ENCODE assay signal across 19 cellular contexts in genomic region chr20:19543114-19543513, GRCh38.
DNase-seq lines count a peak whose midpoint lies in the region; ATAC-seq and TF ChIP-seq lines count a peak whose summit lies in the region.
"Had no signal": no experiment of that assay in that cellular context is flagged by ENCODE, and none has a peak within 500 bp of the region (broad histone marks: within the 10 kb centered on the region; RNA-seq: fewer than 3 reads in every experiment).

No MANE protein-coding gene starts in this region.

- H3K36me3 ChIP-seq in naive thymus-derived CD4-positive, alpha-beta T cell (ENCODE audit: control insufficient read depth in 2 of 3, insufficient read depth in 3 of 3, low read length in 3 of 3): no peaks in the 10 kb centered on the region
- H3K36me3 ChIP-seq in right lobe of liver: no peaks in the 10 kb centered on the region
- H3K36me3 ChIP-seq: HAP-1 had no signal

- peak; percentile 35 to 38 for ATAC-seq in activated T-cell treated with anti-CD3 and anti-CD28 coated beads, Interleukin-2, amount 50 U/mL, for 72 hours (replicated peaks in 1 of 2)
- ATAC-seq in naive thymus-derived CD4-positive, alpha-beta T cell: no peak
- ATAC-seq in right lobe of liver: no peak

- H3K9me3 Mint-ChIP-seq in activated T-cell treated with anti-CD3 and anti-CD28 coated beads, Interleukin-2, amount 50 U/mL, for 72 hours: no peaks in the 10 kb centered on the region
- H3K9me3 Mint-ChIP-seq in T-helper 2 cell treated with Interferon-gamma antibody and Interleukin-4, amounts not matched to agents 5 μg/mL and 100 μg/mL, for 36 hours: no peaks in the 10 kb centered on the region
- H3K9me3 Mint-ChIP-seq in naive thymus-derived CD4-positive, alpha-beta T cell: peaks cover 0 to 3% (median 0%) of the 10 kb centered on the region in 11 donors
- H3K9me3 Mint-ChIP-seq in HFFc6: peaks cover 5% of the 10 kb centered on the region; the same call in 1 of the 2 replicates
- H3K9me3 Mint-ChIP-seq: CD4-positive, alpha-beta T cell had no signal

- no peak overlapping the region for H3K27ac Mint-ChIP-seq in activated T-cell treated with anti-CD3 and anti-CD28 coated beads, Interleukin-2, amount 50 U/mL, for 72 hours
- no peak overlapping the region for H3K27ac Mint-ChIP-seq in T-helper 2 cell treated with Interferon-gamma antibody and Interleukin-4, amounts not matched to agents 5 μg/mL and 100 μg/mL, for 36 hours
- H3K27ac Mint-ChIP-seq in naive thymus-derived CD4-positive, alpha-beta T cell: peak overlapping the region in 5 of 9 donors; percentile 50 to 72 (median 64)
- H3K27ac Mint-ChIP-seq in HFFc6: no peak overlapping the region
- H3K27ac Mint-ChIP-seq: CD4-positive, alpha-beta T cell had no signal

- H3K36me3 Mint-ChIP-seq in activated T-cell treated with anti-CD3 and anti-CD28 coated beads, Interleukin-2, amount 50 U/mL, for 72 hours (ENCODE audit: insufficient read depth in 2 of 2): no peaks in the 10 kb centered on the region
- H3K36me3 Mint-ChIP-seq in T-helper 2 cell treated with Interferon-gamma antibody and Interleukin-4, amounts not matched to agents 5 μg/mL and 100 μg/mL, for 36 hours (ENCODE audit: low read depth): no peaks in the 10 kb centered on the region
- no peaks in the 10 kb centered on the region for H3K36me3 Mint-ChIP-seq in naive thymus-derived CD4-positive, alpha-beta T cell
- H3K36me3 Mint-ChIP-seq in HFFc6 (ENCODE audit: low read depth): no peaks in the 10 kb centered on the region

- CTCF ChIA-PET in naive thymus-derived CD4-positive, alpha-beta T cell (lab: Charles Lee): no interaction called here

- TF ChIP-seq POLR2A in right lobe of liver (IDR thresholded peaks at IDR 0.05): no peak

- peaks cover 0 to 5% of the 10 kb centered on the region in 2 donors for H3K4me1 ChIP-seq in naive thymus-derived CD4-positive, alpha-beta T cell (ENCODE audit: control insufficient read depth in 2 of 2, insufficient read depth in 2 of 2, low read length in 2 of 2)
- H3K4me1 ChIP-seq in right lobe of liver: no peaks in the 10 kb centered on the region
- H3K4me1 ChIP-seq: HAP-1 had no signal

- TF ChIP-seq CTCF in HFFc6 (IDR thresholded peaks at IDR 0.05): no peak
- no peak for TF ChIP-seq CTCF in right lobe of liver (IDR thresholded peaks at IDR 0.05)

- H3K27me3 ChIP-seq in naive thymus-derived CD4-positive, alpha-beta T cell (ENCODE audit: control insufficient read depth in 2 of 2, insufficient read depth in 2 of 2, low read length in 2 of 2): no peaks in the 10 kb centered on the region
- no peaks in the 10 kb centered on the region for H3K27me3 ChIP-seq in right lobe of liver

- no peak overlapping the region for H3K27ac ChIP-seq in naive thymus-derived CD4-positive, alpha-beta T cell (ENCODE audit: low read depth, low read length)
- H3K27ac ChIP-seq in right lobe of liver: no peak overlapping the region
- H3K27ac ChIP-seq: GM23248 had no signal

- intact Hi-C loops in naive thymus-derived CD4-positive, alpha-beta T cell (cut with micrococcal nuclease): no loop called here
- intact Hi-C loops in right lobe of liver (cut with DNase I): no loop called here

- H3K27me3 Mint-ChIP-seq in activated T-cell treated with anti-CD3 and anti-CD28 coated beads, Interleukin-2, amount 50 U/mL, for 72 hours (ENCODE audit: low read depth): no peaks in the 10 kb centered on the region
- no peaks in the 10 kb centered on the region for H3K27me3 Mint-ChIP-seq in T-helper 2 cell treated with Interferon-gamma antibody and Interleukin-4, amounts not matched to agents 5 μg/mL and 100 μg/mL, for 36 hours (ENCODE audit: low read depth)
- H3K27me3 Mint-ChIP-seq in naive thymus-derived CD4-positive, alpha-beta T cell: peaks cover 0 to 4% (median 0%) of the 10 kb centered on the region in 5 donors
- peaks cover 10% of the 10 kb centered on the region for H3K27me3 Mint-ChIP-seq in HFFc6 (ENCODE audit: insufficient read depth)
- H3K27me3 Mint-ChIP-seq: CD4-positive, alpha-beta T cell had no signal

- no peak for DNase-seq in activated T-cell treated with anti-CD3 and anti-CD28 coated beads, Interleukin-2, amount 50 U/mL, for 72 hours
- no peak for DNase-seq in activated T-cell treated with anti-CD3 and anti-CD28 coated beads, Interleukin-2, amount 50 U/mL, for 1 hour
- DNase-seq in HT1080 (ENCODE audit: low read depth) (peak; percentile 58), HFFc6 (no peak), right lobe of liver (no peak), SIG-M5 (lab: John Stamatoyannopoulos, UW) (no peak)
- no peak for DNase-seq in T-helper 2 cell treated with Interferon-gamma antibody and Interleukin-4, amounts not matched to agents 5 μg/mL and 100 μg/mL, for 36 hours (ENCODE audit: low spot score)
- peak in 3 of 9 donors; percentile 2 to 22 (median 18) for DNase-seq in naive thymus-derived CD4-positive, alpha-beta T cell
- DNase-seq: Calu3; CD4-positive, alpha-beta T cell; GF-D8; GM23248; KBM-7; NCI-H1417 treated with DMSO at 0.1 percent for 48 hours; NCI-H1930; NCI-H345; NCI-H524 treated with DMSO at 0.1 percent for 48 hours; RPMI8226 had no signal

- H3K4me3 Mint-ChIP-seq in activated T-cell treated with anti-CD3 and anti-CD28 coated beads, Interleukin-2, amount 50 U/mL, for 72 hours: peak overlapping the region in 1 of 2 donors; percentile 13
- peak overlapping the region; percentile 13 for H3K4me3 Mint-ChIP-seq in T-helper 2 cell treated with Interferon-gamma antibody and Interleukin-4, amounts not matched to agents 5 μg/mL and 100 μg/mL, for 36 hours
- H3K4me3 Mint-ChIP-seq in naive thymus-derived CD4-positive, alpha-beta T cell: peak overlapping the region in 2 of 10 donors; percentile 32 to 33
- no peak overlapping the region for H3K4me3 Mint-ChIP-seq in HFFc6
- H3K4me3 Mint-ChIP-seq: CD4-positive, alpha-beta T cell had no signal

- whole genome bisulfite sequencing in right lobe of liver (ENCODE audit: insufficient coverage, low coverage, low lambda C conversion rate, missing lambda C conversion rate): 56% methylated on average over 5 of the region's 6 CpGs

- H3K9me3 ChIP-seq in naive thymus-derived CD4-positive, alpha-beta T cell (ENCODE audit: control insufficient read depth in 2 of 3, low read length in 3 of 3): no peaks in the 10 kb centered on the region
- no peaks in the 10 kb centered on the region for H3K9me3 ChIP-seq in right lobe of liver
- H3K9me3 ChIP-seq: HAP-1 had no signal

- peaks cover 31% of the 10 kb centered on the region for H3K4me1 Mint-ChIP-seq in activated T-cell treated with anti-CD3 and anti-CD28 coated beads, Interleukin-2, amount 50 U/mL, for 72 hours (ENCODE audit: low read depth)
- peaks cover 1% of the 10 kb centered on the region for H3K4me1 Mint-ChIP-seq in T-helper 2 cell treated with Interferon-gamma antibody and Interleukin-4, amounts not matched to agents 5 μg/mL and 100 μg/mL, for 36 hours (ENCODE audit: low read depth)
- peaks cover 1 to 31% (median 7%) of the 10 kb centered on the region in 7 donors for H3K4me1 Mint-ChIP-seq in naive thymus-derived CD4-positive, alpha-beta T cell
- H3K4me1 Mint-ChIP-seq in HFFc6 (ENCODE audit: low read depth): no peaks in the 10 kb centered on the region

- POLR2A ChIA-PET in naive thymus-derived CD4-positive, alpha-beta T cell (lab: Charles Lee): no interaction called here

- H3K4me3 ChIP-seq in naive thymus-derived CD4-positive, alpha-beta T cell (ENCODE audit: low read length): no peak overlapping the region
- no peak overlapping the region for H3K4me3 ChIP-seq in right lobe of liver
- H3K4me3 ChIP-seq: GM23248, HAP-1 had no signal

Comparison
In these comparisons a context has a peak if more than half of its experiments do, and no peak if none do; other contexts are left out.
1. ATAC-seq: peak in activated T-cell treated with anti-CD3 and anti-CD28 coated beads, Interleukin-2, amount 50 U/mL, for 72 hours (2 of 2); none in naive thymus-derived CD4-positive, alpha-beta T cell (single experiment) and right lobe of liver (0 of 4).
2. H3K27ac Mint-ChIP-seq: peak in naive thymus-derived CD4-positive, alpha-beta T cell (5 of 9); none in activated T-cell treated with anti-CD3 and anti-CD28 coated beads, Interleukin-2, amount 50 U/mL, for 72 hours (single experiment), T-helper 2 cell treated with Interferon-gamma antibody and Interleukin-4, amounts not matched to agents 5 μg/mL and 100 μg/mL, for 36 hours (single experiment) and HFFc6 (single experiment).